In genomic region chr16:50474138-50474537, GRCh38 we compare ENCODE assay signal across 14 cellular contexts.
DNase-seq lines count a peak whose midpoint lies in the region; ATAC-seq lines count a peak whose summit lies in the region.
"Had no signal": no experiment of that assay in that cellular context is flagged by ENCODE, and none has a peak within 500 bp of the region (broad histone marks: within the 10 kb centered on the region; RNA-seq: fewer than 3 reads in every experiment).

No MANE protein-coding gene starts in this region.

- intact Hi-C loops in left colon (cut with DNase I, micrococcal nuclease) = no loop called here

- peak; percentile 37 for ATAC-seq in left colon
- ATAC-seq: effector memory CD8-positive, alpha-beta T cell; left lung had no signal

- in situ Hi-C loops in G401 (cut with HindIII; ENCODE audit: low sequenced_read_pairs) = no loop called here

- DNase-seq in NCI-H2196 (lab: John Stamatoyannopoulos, UW; ENCODE audit: unreplicated experiment) = peak; percentile 3
- no peak for DNase-seq in NCI-H2196 treated with DMSO at 0.1 percent for 48 hours (lab: John Stamatoyannopoulos, UW; ENCODE audit: unreplicated experiment)
- peak; percentile 9 for DNase-seq in G401 (ENCODE audit: low spot score)
- DNase-seq in NCI-H69 (lab: John Stamatoyannopoulos, UW) = peak; percentile 62
- DNase-seq in left colon = no peak
- no peak for DNase-seq in OCI-M1 (lab: John Stamatoyannopoulos, UW)
- no peak for DNase-seq in NCI-H1436 (lab: John Stamatoyannopoulos, UW)
- no peak for DNase-seq in activated gamma-delta T cell treated with Interleukin-2 at 50 U/mL for 16 hours
- DNase-seq: activated CD4-positive, alpha-beta T cell treated with anti-CD3 and anti-CD28 coated beads, Interleukin-2, amount 50 U/mL, for 4 hours; CD4-positive, CD25-positive, alpha-beta regulatory T cell; effector memory CD8-positive, alpha-beta T cell; left lung; small intestine; T-helper 9 cell had no signal

Comparison
In these comparisons a context has a peak if more than half of its experiments do, and no peak if none do; other contexts are left out.
1. DNase-seq: peak in NCI-H2196 (single experiment), G401 (single experiment) and NCI-H69 (single experiment); none in NCI-H2196 treated with DMSO at 0.1 percent for 48 hours (single experiment), left colon (0 of 2), OCI-M1 (single experiment), NCI-H1436 (single experiment) and activated gamma-delta T cell treated with Interleukin-2 at 50 U/mL for 16 hours (single experiment).